15 cellular contexts compared by ENCODE assay signal in genomic region chr9:134376386-134377142, GRCh38. TPM values are rescaled to one million over a fixed set of nuclear protein-coding genes. Genes with fewer than 3 reads are reported as not detected.
DNase-seq lines count a peak whose midpoint lies in the region; ATAC-seq and TF ChIP-seq lines count a peak whose summit lies in the region.
"Had no signal": no experiment of that assay in that cellular context is flagged by ENCODE, and none has a peak within 500 bp of the region (broad histone marks: within the 10 kb centered on the region; RNA-seq: fewer than 3 reads in every experiment).

No MANE protein-coding gene starts in this region.

- no peak overlapping the region for H2AFZ ChIP-seq in HCT116 (ENCODE audit: low read depth, low read length, poor library complexity, severe bottlenecking)

- H3K4me3 Mint-ChIP-seq in chondrocyte (ENCODE audit: unreplicated experiment) (no peak overlapping the region), progenitor cell of endocrine pancreas (ENCODE audit: low read depth) (no peak overlapping the region)
- H3K4me3 Mint-ChIP-seq in stimulated activated effector memory CD8-positive, alpha-beta T cell treated with anti-CD3 and anti-CD28 coated beads, Interleukin-12 subunit alpha, Interleukin-12 subunit beta, amount 100 ng/mL, for 72 hours, result no peak overlapping the region
- H3K4me3 Mint-ChIP-seq: activated T-helper 1 cell treated with anti-CD3 and anti-CD28 coated beads, Interleukin-12 subunit alpha, Interleukin-12 subunit beta, Interleukin-2, Interleukin-4 antibody, amounts not matched to agents 30 ng/mL and 10 ng/mL and 1 ng/mL, durations not matched to agents 14 hours and 24 hours and 36 hours had no signal

- TF ChIP-seq RAD21 in HCT116 (IDR thresholded peaks at IDR 0.05; ENCODE audit: low read depth), result no peak
- peak; percentile 21 to 27 for TF ChIP-seq RAD21 in liver (IDR thresholded peaks at IDR 0.05)

- H3K27me3 Mint-ChIP-seq in chondrocyte (ENCODE audit: low read depth), result no peaks in the 10 kb centered on the region
- no peaks in the 10 kb centered on the region for H3K27me3 Mint-ChIP-seq in progenitor cell of endocrine pancreas

- no peaks in the 10 kb centered on the region for H3K36me3 ChIP-seq in HCT116 (ENCODE audit: control insufficient read depth in 1 of 2, insufficient read depth in 2 of 2, low read length in 2 of 2)
- peaks cover 0 to 2% (median 0%) of the 10 kb centered on the region in 4 donors for H3K36me3 ChIP-seq in liver (ENCODE audit: control insufficient read depth in 4 of 4, insufficient read depth in 3 of 4, low read depth in 1 of 4, low read length in 3 of 4)

- CTCF ChIA-PET in HCT116 (lab: Charles Lee), result interaction anchor here (0.9 to 1.6 kb wide), 2 partner anchors 11 to 206 kb away, joined by 3 to 6 read pairs; no protein-coding TSS in a partner anchor

- H3K9me3 Mint-ChIP-seq in chondrocyte (ENCODE audit: low read depth) (no peaks in the 10 kb centered on the region), progenitor cell of endocrine pancreas (ENCODE audit: low read depth) (no peaks in the 10 kb centered on the region)
- H3K9me3 Mint-ChIP-seq in stimulated activated effector memory CD8-positive, alpha-beta T cell treated with anti-CD3 and anti-CD28 coated beads, Interleukin-12 subunit alpha, Interleukin-12 subunit beta, amount 100 ng/mL, for 72 hours, result no peaks in the 10 kb centered on the region
- H3K9me3 Mint-ChIP-seq: activated T-helper 1 cell treated with anti-CD3 and anti-CD28 coated beads, Interleukin-12 subunit alpha, Interleukin-12 subunit beta, Interleukin-2, Interleukin-4 antibody, amounts not matched to agents 30 ng/mL and 10 ng/mL and 1 ng/mL, durations not matched to agents 14 hours and 24 hours and 36 hours had no signal

- H3K4me1 ChIP-seq in HCT116 (ENCODE audit: control insufficient read depth in 1 of 2, insufficient read depth in 2 of 2, low read length in 2 of 2), result peaks cover 56 to 88% of the 10 kb centered on the region in 2 experiments
- H3K4me1 ChIP-seq in liver (ENCODE audit: control insufficient read depth in 4 of 4, insufficient read depth in 4 of 4, low read length in 3 of 4), result peaks cover 59 to 97% (median 80%) of the 10 kb centered on the region in 4 donors

- H3K27ac ChIP-seq in HCT116 (ENCODE audit: low read depth, low read length), result peak overlapping the region; percentile 96; the same call in 1 of the 2 replicates
- peak overlapping the region; percentile 91 to 98 for H3K27ac ChIP-seq in liver (ENCODE audit: low read depth in 1 of 2, low read length in 2 of 2)

- DNase-seq in HCT116 (ENCODE audit: low read depth, low spot score), result no peak
- no peak for DNase-seq in chondrocyte (ENCODE audit: low spot score)
- DNase-seq in stimulated activated effector memory CD8-positive, alpha-beta T cell treated with anti-CD3 and anti-CD28 coated beads, Interleukin-12 subunit alpha, Interleukin-12 subunit beta, amount 100 ng/mL, for 72 hours (ENCODE audit: low spot score in 2 of 2), result no peak
- no peak for DNase-seq in progenitor cell of endocrine pancreas (ENCODE audit: low spot score, unreplicated experiment)
- no peak for DNase-seq in GM13977 (ENCODE audit: low spot score)
- DNase-seq: activated CD4-positive, CD25-positive, alpha-beta regulatory T cell; cerebellar nuclear complex; HCEC 1CT; NCI-H446 treated with DMSO at 0.1 percent for 48 hours; SIG-M5; stimulated activated CD4-positive, alpha-beta T cell treated with anti-CD3 and anti-CD28 coated beads, Interleukin-12 subunit alpha, Interleukin-12 subunit beta, amount 100 ng/mL, for 4 hours had no signal

- peaks cover 80% of the 10 kb centered on the region for H3K79me2 ChIP-seq in HCT116 (ENCODE audit: insufficient read depth, low read length)

- H3K9me3 ChIP-seq in HCT116 (ENCODE audit: control insufficient read depth in 1 of 2, insufficient read depth in 1 of 2, low read depth in 1 of 2, low read length in 2 of 2) (no peaks in the 10 kb centered on the region), liver (ENCODE audit: control insufficient read depth in 4 of 4, low read length in 3 of 4) (no peaks in the 10 kb centered on the region)

- H3K27ac Mint-ChIP-seq in chondrocyte (ENCODE audit: unreplicated experiment) (peak overlapping the region; percentile 55), progenitor cell of endocrine pancreas (no peak overlapping the region)
- H3K27ac Mint-ChIP-seq in stimulated activated effector memory CD8-positive, alpha-beta T cell treated with anti-CD3 and anti-CD28 coated beads, Interleukin-12 subunit alpha, Interleukin-12 subunit beta, amount 100 ng/mL, for 72 hours, result peak overlapping the region; percentile 24
- H3K27ac Mint-ChIP-seq: activated T-helper 1 cell treated with anti-CD3 and anti-CD28 coated beads, Interleukin-12 subunit alpha, Interleukin-12 subunit beta, Interleukin-2, Interleukin-4 antibody, amounts not matched to agents 30 ng/mL and 10 ng/mL and 1 ng/mL, durations not matched to agents 14 hours and 24 hours and 36 hours had no signal

- no peak for ATAC-seq in HCT116
- no peak for ATAC-seq in stimulated activated effector memory CD8-positive, alpha-beta T cell treated with anti-CD3 and anti-CD28 coated beads, Interleukin-12 subunit alpha, Interleukin-12 subunit beta, amount 100 ng/mL, for 72 hours
- no peak for ATAC-seq in HG03108 (IDR thresholded peaks at IDR 0.05; ENCODE audit: unreplicated experiment)
- no peak for ATAC-seq in HG02973 (IDR thresholded peaks at IDR 0.05; ENCODE audit: unreplicated experiment)

- intact Hi-C loops in HCT116 (cut with micrococcal nuclease), result no loop called here

- H3K9ac ChIP-seq in HCT116 (ENCODE audit: low read length), result peak overlapping the region; percentile 70; the same call in 1 of the 2 replicates
- peak overlapping the region; percentile 21 to 65 for H3K9ac ChIP-seq in liver (ENCODE audit: low read depth in 1 of 2, low read length in 2 of 2)

- no peak for TF ChIP-seq POLR2A in HCT116 (IDR thresholded peaks at IDR 0.05; ENCODE audit: borderline replicate concordance, extremely low read depth, insufficient read depth, insufficient read length)

- H3K9me2 ChIP-seq in HCT116 (ENCODE audit: insufficient read depth), result no peaks in the 10 kb centered on the region

- no peak for TF ChIP-seq CTCF in HCT116 (IDR thresholded peaks at IDR 0.05 in 2 of 3, conservative IDR thresholded peaks at IDR 0.05 in 1 of 3; ENCODE audit: borderline replicate concordance in 1 of 3, insufficient read depth in 1 of 3, low read depth in 2 of 3, low read length in 2 of 3)
- TF ChIP-seq CTCF in chondrocyte (IDR thresholded peaks at IDR 0.05), result no peak
- TF ChIP-seq CTCF in liver (IDR thresholded peaks at IDR 0.05; ENCODE audit: low read depth, low read length, missing input control), result no peak
- no peak for TF ChIP-seq CTCF in progenitor cell of endocrine pancreas (IDR thresholded peaks at IDR 0.05; ENCODE audit: unreplicated experiment)
- TF ChIP-seq CTCF in GM13977 (IDR thresholded peaks at IDR 0.05; ENCODE audit: extremely low read depth, insufficient read depth, missing control alignments), result no peak

- H3K4me3 ChIP-seq in HCT116 (replicated peaks in 1 of 2; ENCODE audit: low read depth in 1 of 2, low read length in 2 of 2) (no peak overlapping the region), liver (ENCODE audit: low read depth in 1 of 3, low read length in 3 of 3) (peak overlapping the region; percentile 11 to 42 (median 27))

- H4K20me1 ChIP-seq in HCT116 (ENCODE audit: insufficient read depth), result peaks cover 6% of the 10 kb centered on the region; the same call in 1 of the 2 replicates

- WGBS in liver, result 22% methylated on average over 27 of the region's 27 CpGs

- H3K4me2 ChIP-seq in HCT116 (ENCODE audit: low read length), result peak overlapping the region; percentile 96; the same call in 1 of the 2 replicates

- POLR2A ChIA-PET in HCT116 (lab: Charles Lee), result interaction anchor here (1.3 to 1.4 kb wide), 2 partner anchors 12 to 53 kb away, joined by 3 read pairs; no protein-coding TSS in a partner anchor

- in situ Hi-C loops in GM13977 (cut with MboI; ENCODE audit: low pct_unique_long_range_greater_than_20kb, low sequenced_read_pairs, unreplicated experiment), result loop anchor here (10.0 kb wide), 1 partner anchor 212 kb away; the partner anchor contains the start of gene RNU6ATAC

- H3K27me3 ChIP-seq in HCT116 (ENCODE audit: insufficient read depth, low read length) (no peaks in the 10 kb centered on the region), liver (ENCODE audit: control insufficient read depth in 4 of 4, insufficient read depth in 4 of 4, low read length in 3 of 4) (no peaks in the 10 kb centered on the region)

- RAD21 ChIA-PET in HCT116 (lab: Charles Lee; ENCODE audit: low non-redundant PET in 1 of 2, low total read pairs in 2 of 2, uncharacterized antibody in 2 of 2, unreplicated experiment in 2 of 2), result no interaction called here

- H3K36me3 Mint-ChIP-seq in chondrocyte (ENCODE audit: low read depth) (no peaks in the 10 kb centered on the region), progenitor cell of endocrine pancreas (ENCODE audit: insufficient read depth) (no peaks in the 10 kb centered on the region)
- peaks cover 5% of the 10 kb centered on the region for H3K36me3 Mint-ChIP-seq in stimulated activated effector memory CD8-positive, alpha-beta T cell treated with anti-CD3 and anti-CD28 coated beads, Interleukin-12 subunit alpha, Interleukin-12 subunit beta, amount 100 ng/mL, for 72 hours

- no TSS peak for BruUV-seq in HCT116 (replicated peaks; lab: Mats Ljungman, UMichigan)

- H3K4me1 Mint-ChIP-seq in chondrocyte (ENCODE audit: low read depth), result peaks cover 64% of the 10 kb centered on the region
- peaks cover 37% of the 10 kb centered on the region for H3K4me1 Mint-ChIP-seq in stimulated activated effector memory CD8-positive, alpha-beta T cell treated with anti-CD3 and anti-CD28 coated beads, Interleukin-12 subunit alpha, Interleukin-12 subunit beta, amount 100 ng/mL, for 72 hours
- H3K4me1 Mint-ChIP-seq in progenitor cell of endocrine pancreas (ENCODE audit: low read depth), result peaks cover 17% of the 10 kb centered on the region

TF ChIP-seq in HCT116, 20 proteins besides CTCF, POLR2A, EP300 and RAD21 (continues in another document):
- TF ChIP-seq JUND (IDR thresholded peaks at IDR 0.05) (no peak), ELF1 (IDR thresholded peaks at IDR 0.05; ENCODE audit: borderline replicate concordance, low read depth) (no peak)

TF ChIP-seq in liver, 16 proteins besides CTCF, POLR2A, EP300 and RAD21 (continues in another document):
- TF ChIP-seq HNF4A (conservative IDR thresholded peaks at IDR 0.05) (peak; percentile 65 to 76), NR2F2 (IDR thresholded peaks at IDR 0.05) (peak; percentile 74), HNF4G (IDR thresholded peaks at IDR 0.05) (no peak), RXRA (IDR thresholded peaks at IDR 0.05) (peak; percentile 97), FOXA1 (IDR thresholded peaks at IDR 0.05) (no peak), EGR1 (IDR thresholded peaks at IDR 0.05; ENCODE audit: low read depth in 2 of 2) (peak in 1 of 2 donors; percentile 53), SP1 (IDR thresholded peaks at IDR 0.05) (peak; percentile 74), YY1 (IDR thresholded peaks at IDR 0.05) (peak; percentile 24)

RNA-seq across cellular contexts. Expression of gene RXRA, which starts 50.3 kb away (rescaled TPM):
- total RNA-seq in HCT116 (2021; ENCODE audit: unreplicated experiment), result 43.9 TPM
- 39.0 and 47.7 TPM in 2 replicates for polyA plus RNA-seq in HCT116 (2012)
- 27.3 to 28.2 TPM (median 27.9 TPM) in 3 replicates for total RNA-seq in chondrocyte
- total RNA-seq in liver, result 100 to 1,000 TPM in 1 of 2 donors, 10 to 100 TPM in 1; 41.5 to 116 TPM
- polyA plus RNA-seq in liver, result 100 to 1,000 TPM in 1 of 2 donors, 10 to 100 TPM in 1; 46.8 to 101 TPM
- total RNA-seq in progenitor cell of endocrine pancreas, result 58.4 and 64.8 TPM in 2 replicates

Comparison
In these comparisons a context has a peak if more than half of its experiments do, and no peak if none do; other contexts are left out.
1. H3K4me3 ChIP-seq: peak in liver (3 of 3); none in HCT116 (0 of 2).